ENCODE assay signal across 2 cellular contexts in the genomic region with DNA sequence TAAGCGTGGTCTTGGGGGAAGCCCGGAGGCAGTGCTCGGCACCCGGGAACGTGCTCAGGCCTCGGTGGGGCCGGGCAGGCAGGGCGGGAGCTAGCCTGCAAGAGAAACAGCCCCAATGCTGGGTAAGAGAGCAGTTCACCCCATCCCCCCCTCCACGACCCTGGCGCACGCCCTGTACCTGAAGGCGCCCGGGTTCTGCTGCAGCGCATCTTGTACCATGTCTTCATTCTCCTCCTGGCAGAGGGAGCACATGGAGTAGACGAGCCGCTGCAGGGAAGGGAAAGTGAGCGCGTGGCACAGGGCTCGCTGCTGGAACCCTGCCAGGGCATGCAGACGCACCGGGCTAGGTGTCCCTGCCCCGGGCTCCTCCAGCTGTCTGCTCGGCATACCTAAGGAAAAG. TPM values are rescaled to one million over a fixed set of nuclear protein-coding genes. Genes with fewer than 3 reads are reported as not detected.
"Had no signal": no experiment of that assay in that cellular context is flagged by ENCODE, and none has a peak within 500 bp of the region (broad histone marks: within the 10 kb centered on the region; RNA-seq: fewer than 3 reads in every experiment).

No MANE protein-coding gene starts in this region.

RNA-seq across cellular contexts. Expression of a gene that starts 20.6 kb away (rescaled TPM):
- total RNA-seq: activated CD8-positive, alpha-beta T cell treated with anti-CD3 and anti-CD28 coated beads for 36 hours; ascending aorta had no signal
